36 cellular contexts compared by ENCODE assay signal in genomic region chr14:74413622-74414021, GRCh38. TPM values are rescaled to one million over a fixed set of nuclear protein-coding genes. Genes with fewer than 3 reads are reported as not detected.
"Had no signal": no experiment of that assay in that cellular context is flagged by ENCODE, and none has a peak within 500 bp of the region (broad histone marks: within the 10 kb centered on the region; RNA-seq: fewer than 3 reads in every experiment).

No MANE protein-coding gene starts in this region.

- H3K4me1 ChIP-seq: adrenal gland, gastroesophageal sphincter, prostate gland, sigmoid colon had no signal

- H3K9me3 Mint-ChIP-seq: activated naive CD4-positive, alpha-beta T cell treated with anti-CD3 and anti-CD28 coated beads for 36 hours; activated naive CD8-positive, alpha-beta T cell treated with anti-CD3 and anti-CD28 coated beads for 36 hours; effector memory CD8-positive, alpha-beta T cell; stimulated activated effector memory CD8-positive, alpha-beta T cell treated with anti-CD3 and anti-CD28 coated beads, Interleukin-12 subunit alpha, Interleukin-12 subunit beta, amount 100 ng/mL, for 72 hours; stimulated activated naive CD8-positive, alpha-beta T cell treated with anti-CD3 and anti-CD28 coated beads, Interleukin-15, Interleukin-2, amounts not matched to agents 100 ng/mL and 50 ng/mL, for 24 hours had no signal

- H3K4me3 Mint-ChIP-seq: activated naive CD4-positive, alpha-beta T cell treated with anti-CD3 and anti-CD28 coated beads for 36 hours; activated naive CD8-positive, alpha-beta T cell treated with anti-CD3 and anti-CD28 coated beads for 36 hours; effector memory CD8-positive, alpha-beta T cell; naive thymus-derived CD4-positive, alpha-beta T cell; stimulated activated effector memory CD8-positive, alpha-beta T cell treated with anti-CD3 and anti-CD28 coated beads, Interleukin-12 subunit alpha, Interleukin-12 subunit beta, amount 100 ng/mL, for 72 hours; stimulated activated naive CD8-positive, alpha-beta T cell treated with anti-CD3 and anti-CD28 coated beads, Interleukin-15, Interleukin-2, amounts not matched to agents 100 ng/mL and 50 ng/mL, for 24 hours had no signal

- H3K27me3 Mint-ChIP-seq: stimulated activated naive CD8-positive, alpha-beta T cell treated with anti-CD3 and anti-CD28 coated beads, Interleukin-15, Interleukin-2, amounts not matched to agents 100 ng/mL and 50 ng/mL, for 24 hours had no signal

- H3K27ac ChIP-seq: adrenal gland, body of pancreas, gastroesophageal sphincter, hepatocyte, ovary, prostate gland, sigmoid colon, thoracic aorta, VCaP had no signal

- H3K4me2 ChIP-seq: hepatocyte had no signal

- H3K36me3 ChIP-seq: adrenal gland, gastroesophageal sphincter, ovary, prostate gland, sigmoid colon, thoracic aorta had no signal

- H2AFZ ChIP-seq: hepatocyte had no signal

- DNase-seq: activated CD4-positive, alpha-beta T cell treated with anti-CD3 and anti-CD28 coated beads for 48 hours; activated CD4-positive, alpha-beta T cell treated with anti-CD3 and anti-CD28 coated beads, Interleukin-2, amount 50 U/mL, for 48 hours; activated CD8-positive, alpha-beta memory T cell treated with anti-CD3 and anti-CD28 coated beads for 24 hours; activated effector memory CD4-positive, alpha-beta T cell treated with anti-CD3 and anti-CD28 coated beads, Interleukin-2, amount 50 U/mL, for 16 hours; activated naive CD4-positive, alpha-beta T cell treated with anti-CD3 and anti-CD28 coated beads for 36 hours; activated naive CD8-positive, alpha-beta T cell treated with anti-CD3 and anti-CD28 coated beads for 36 hours; adrenal gland; body of pancreas; cortex of kidney; effector memory CD8-positive, alpha-beta T cell; erythroblast; islet precursor cell; left cardiac atrium; midbrain; naive thymus-derived CD4-positive, alpha-beta T cell; ovary; retina; sigmoid colon; small intestine; stimulated activated CD4-positive, alpha-beta T cell treated with anti-CD3 and anti-CD28 coated beads, Interleukin-4, amount 100 ng/mL, for 24 hours; T-helper 9 cell; trophoblast cell had no signal

- H3K4me3 ChIP-seq: adrenal gland, body of pancreas, gastroesophageal sphincter, hepatocyte, ovary, prostate gland, sigmoid colon, thoracic aorta had no signal

- H3K27me3 ChIP-seq: body of pancreas, ovary had no signal

- FAIRE-seq: small intestine, TTC549, urothelium cell line had no signal

- H3K9me3 ChIP-seq: adrenal gland, body of pancreas, gastroesophageal sphincter, ovary, prostate gland, sigmoid colon, thoracic aorta had no signal

- H3K27ac Mint-ChIP-seq: activated naive CD4-positive, alpha-beta T cell treated with anti-CD3 and anti-CD28 coated beads for 36 hours; activated naive CD8-positive, alpha-beta T cell treated with anti-CD3 and anti-CD28 coated beads for 36 hours; effector memory CD8-positive, alpha-beta T cell; naive thymus-derived CD4-positive, alpha-beta T cell; stimulated activated effector memory CD8-positive, alpha-beta T cell treated with anti-CD3 and anti-CD28 coated beads, Interleukin-12 subunit alpha, Interleukin-12 subunit beta, amount 100 ng/mL, for 72 hours; stimulated activated naive CD8-positive, alpha-beta T cell treated with anti-CD3 and anti-CD28 coated beads, Interleukin-15, Interleukin-2, amounts not matched to agents 100 ng/mL and 50 ng/mL, for 24 hours had no signal

- H3K4me1 Mint-ChIP-seq: activated naive CD8-positive, alpha-beta T cell treated with anti-CD3 and anti-CD28 coated beads for 36 hours; naive thymus-derived CD4-positive, alpha-beta T cell; stimulated activated effector memory CD8-positive, alpha-beta T cell treated with anti-CD3 and anti-CD28 coated beads, Interleukin-12 subunit alpha, Interleukin-12 subunit beta, amount 100 ng/mL, for 72 hours had no signal

- H3K36me3 Mint-ChIP-seq: activated naive CD8-positive, alpha-beta T cell treated with anti-CD3 and anti-CD28 coated beads for 36 hours; naive thymus-derived CD4-positive, alpha-beta T cell; stimulated activated effector memory CD8-positive, alpha-beta T cell treated with anti-CD3 and anti-CD28 coated beads, Interleukin-12 subunit alpha, Interleukin-12 subunit beta, amount 100 ng/mL, for 72 hours had no signal

RNA-seq across cellular contexts. Expression of gene SYNDIG1L, which starts 12.4 kb away (rescaled TPM):
- total RNA-seq: activated naive CD4-positive, alpha-beta T cell treated with anti-CD3 and anti-CD28 coated beads for 36 hours; activated naive CD8-positive, alpha-beta T cell treated with anti-CD3 and anti-CD28 coated beads for 36 hours; cardiac septum; chondrocyte; fibroblast of villous mesenchyme; hepatocyte; T-helper 1 cell treated with Interleukin-12 subunit alpha and Interleukin-12 subunit beta and Interleukin-4 antibody, amounts not matched to agents 30 ng/mL and 1 ng/mL, for 36 hours had no signal
- polyA plus RNA-seq: hepatocyte; liver; naive thymus-derived CD4-positive, alpha-beta T cell had no signal
